8 cellular contexts compared by ENCODE assay signal in genomic region chr4:88591787-88592599, GRCh38. TPM values are rescaled to one million over a fixed set of nuclear protein-coding genes. Genes with fewer than 3 reads are reported as not detected.
DNase-seq lines count a peak whose midpoint lies in the region; ATAC-seq, FAIRE-seq and TF ChIP-seq lines count a peak whose summit lies in the region.

HERC3 (plus strand) TSS chr4:88592480; CDS start chr4:88605824, 13,344 bp downstream.

- peaks cover 6% of the 10 kb centered on the region for H3K4me1 ChIP-seq in smooth muscle cell (ENCODE audit: low read depth)

- peak within 1 kb of the TSS; percentile 97 for H2AFZ ChIP-seq in smooth muscle cell (ENCODE audit: low read depth)

- under 1% methylated on average over 72 of the region's 73 CpGs for WGBS in smooth muscle cell (ENCODE audit: low lambda C conversion rate)

- H3K36me3 Mint-ChIP-seq in activated B cell treated with CpG ODN at 0.5 μM for 24 hours (ENCODE audit: low read depth), result peaks cover 17% of the 10 kb centered on the region

- H3K4me2 ChIP-seq in smooth muscle cell, result peak within 1 kb of the TSS; percentile 95

- peak; percentile 28 for DNase-seq in AG04449 (ENCODE audit: low read depth, low spot score)
- peak; percentile 15 for DNase-seq in NCI-H2196 treated with DMSO at 0.1 percent for 48 hours (lab: John Stamatoyannopoulos, UW; ENCODE audit: unreplicated experiment)
- DNase-seq in activated B cell treated with CpG ODN at 0.5 μM for 24 hours, result peak; percentile 87
- DNase-seq in bronchial epithelial cell (ENCODE audit: low read depth), result peak; percentile 68
- DNase-seq in iPS-NIHi7 (ENCODE audit: extremely low spot score), result peak; percentile 96
- peak; percentile 73 for DNase-seq in smooth muscle cell (lab: John Stamatoyannopoulos, UW; ENCODE audit: unreplicated experiment)

- no peaks in the 10 kb centered on the region for H3K9me3 ChIP-seq in smooth muscle cell (replicated peaks; ENCODE audit: low read depth)

- CTCF ChIA-PET in AG04449 (lab: Yijun Ruan, JAX) (interaction anchor here (0.7 to 2.2 kb wide), 8 partner anchors 9 to 81 kb away, joined by 3 to 9 read pairs (median 4); no protein-coding TSS in a partner anchor), activated B cell treated with CpG ODN at 0.5 μM for 24 hours (lab: Charles Lee) (interaction anchor here (1.0 kb wide), 1 partner anchor 67 kb away, joined by 3 read pairs; no protein-coding TSS in a partner anchor)

- H3K27ac Mint-ChIP-seq in activated B cell treated with CpG ODN at 0.5 μM for 24 hours, result peak within 1 kb of the TSS; percentile 84

- ATAC-seq in GM18868 (IDR thresholded peaks at IDR 0.05; ENCODE audit: unreplicated experiment), result peak; percentile 94
- peak; percentile 97 for ATAC-seq in HG03108 (IDR thresholded peaks at IDR 0.05; ENCODE audit: unreplicated experiment)
- ATAC-seq in activated B cell treated with CpG ODN at 0.5 μM for 24 hours (ENCODE audit: low read depth), result peak; percentile 93

- POLR2A ChIA-PET in AG04449 (lab: Yijun Ruan, JAX), result interaction anchor here (1.4 to 1.5 kb wide), 2 partner anchors 8 to 21 kb away, joined by 4 read pairs; no protein-coding TSS in a partner anchor
- POLR2A ChIA-PET in activated B cell treated with CpG ODN at 0.5 μM for 24 hours (lab: Charles Lee), result interaction anchor here (1.2 to 3.0 kb wide), 7 partner anchors 8 to 308 kb away, joined by 3 to 18 read pairs (median 5); partner anchors contain the start of genes HERC5, HERC6, NAP1L5 and PPM1K

- TF ChIP-seq CTCF in AG04449 (IDR thresholded peaks at IDR 0.05; ENCODE audit: insufficient read depth, low read length, missing control alignments), result no peak
- no peak for TF ChIP-seq CTCF in activated B cell treated with CpG ODN at 0.5 μM for 24 hours (IDR thresholded peaks at IDR 0.05)
- TF ChIP-seq CTCF in bronchial epithelial cell (IDR thresholded peaks at IDR 0.05; ENCODE audit: insufficient read depth, low read length, severe bottlenecking), result peak; percentile 8
- TF ChIP-seq CTCF in smooth muscle cell (IDR thresholded peaks at IDR 0.05; ENCODE audit: borderline replicate concordance, insufficient read depth, poor library complexity, severe bottlenecking), result no peak

- no peaks in the 10 kb centered on the region for H3K27me3 Mint-ChIP-seq in activated B cell treated with CpG ODN at 0.5 μM for 24 hours

- H3K4me3 ChIP-seq in AG04449 (ENCODE audit: low read depth, low read length), result peak within 1 kb of the TSS; percentile 78
- peak within 1 kb of the TSS; percentile 87 for H3K4me3 ChIP-seq in bronchial epithelial cell (ENCODE audit: low read depth, low read length)
- peak within 1 kb of the TSS; percentile 83 for H3K4me3 ChIP-seq in smooth muscle cell

- H3K4me3 Mint-ChIP-seq in activated B cell treated with CpG ODN at 0.5 μM for 24 hours, result peak within 1 kb of the TSS; percentile 94

- H4K20me1 ChIP-seq in smooth muscle cell (ENCODE audit: low read depth), result no peaks in the 10 kb centered on the region

- intact Hi-C loops in activated B cell treated with CpG ODN at 0.5 μM for 24 hours (cut with micrococcal nuclease), result loop anchor here (1.0 to 10.0 kb wide), 12 partner anchors 21 to 1657 kb away; partner anchors contain the start of genes AFF1, HERC6, HSD17B11 and NAP1L5

- peaks cover 32% of the 10 kb centered on the region for H3K4me1 Mint-ChIP-seq in activated B cell treated with CpG ODN at 0.5 μM for 24 hours

- H3K79me2 ChIP-seq in smooth muscle cell (ENCODE audit: low read depth), result peaks cover 10% of the 10 kb centered on the region

- no peaks in the 10 kb centered on the region for H3K27me3 ChIP-seq in bronchial epithelial cell (ENCODE audit: control insufficient read depth, insufficient read depth, low read length)
- no peaks in the 10 kb centered on the region for H3K27me3 ChIP-seq in smooth muscle cell (ENCODE audit: low read depth)

- H3K27ac ChIP-seq in smooth muscle cell (ENCODE audit: low read depth), result peak within 1 kb of the TSS; percentile 72

- no peak for FAIRE-seq in bronchial epithelial cell (lab: Jason Lieb, UNC)

- H3F3A ChIP-seq in smooth muscle cell (ENCODE audit: low read depth), result peaks cover 5% of the 10 kb centered on the region

- no peaks in the 10 kb centered on the region for H3K9me3 Mint-ChIP-seq in activated B cell treated with CpG ODN at 0.5 μM for 24 hours

- H3K36me3 ChIP-seq in bronchial epithelial cell (ENCODE audit: control insufficient read depth, insufficient read depth, low read length) (peaks cover 3% of the 10 kb centered on the region), smooth muscle cell (ENCODE audit: low read depth) (no peaks in the 10 kb centered on the region)

- H3K9ac ChIP-seq in smooth muscle cell (ENCODE audit: low read depth), result peak within 1 kb of the TSS; percentile 79

RNA-seq across cellular contexts. Expression of gene HERC3, which starts in this region (rescaled TPM):
- 23.8 and 27.5 TPM in 2 replicates for total RNA-seq in activated B cell treated with CpG ODN at 0.5 μM for 24 hours
- total RNA-seq in bronchial epithelial cell, result 25.3 and 31.5 TPM in 2 replicates
- 20.2 and 22.8 TPM in 2 replicates for total RNA-seq in smooth muscle cell
- polyA plus RNA-seq in smooth muscle cell, result 14.5 and 15.4 TPM in 2 replicates

Comparison
In these comparisons a context has a peak if more than half of its experiments do, and no peak if none do; other contexts are left out.
1. Peak in every context shown above with its lines: DNase-seq, ATAC-seq, H3K4me3 ChIP-seq and H3K27ac ChIP-seq.
2. DNase-seq: peak in every context shown above with its lines; median percentile 96 in iPS-NIHi7; 87 in activated B cell treated with CpG ODN at 0.5 μM for 24 hours; 73 in smooth muscle cell; 68 in bronchial epithelial cell; 28 in AG04449; 15 in NCI-H2196 treated with DMSO at 0.1 percent for 48 hours.